ENCODE assay signal across 17 cellular contexts in genomic region chr5:25099538-25099937, GRCh38.
DNase-seq lines count a peak whose midpoint lies in the region; FAIRE-seq and TF ChIP-seq lines count a peak whose summit lies in the region.
"Had no signal": no experiment of that assay in that cellular context is flagged by ENCODE, and none has a peak within 500 bp of the region (broad histone marks: within the 10 kb centered on the region; RNA-seq: fewer than 3 reads in every experiment).

No MANE protein-coding gene starts in this region.

- DNase-seq in RCC 7860 (ENCODE audit: low spot score) (no peak), kidney (no peak), SIG-M5 (lab: John Stamatoyannopoulos, UW) (no peak), G401 (ENCODE audit: low spot score) (no peak), NCI-H1105 treated with DMSO at 0.1 percent for 48 hours (lab: John Stamatoyannopoulos, UW) (no peak)
- DNase-seq: Caco-2; CD4-positive, CD25-positive, alpha-beta regulatory T cell; CD8-positive, alpha-beta T cell; DMS153; DND-41; GF-D8; H9 had no signal

- in situ Hi-C loops in G401 (cut with HindIII; ENCODE audit: low sequenced_read_pairs) = no loop called here

- FAIRE-seq in RCC 7860 (lab: Jason Lieb, UNC) (peak; percentile 86), colon (lab: Jason Lieb, UNC) (peak; percentile 91), kidney (lab: Jason Lieb, UNC) (peak; percentile 98)
- FAIRE-seq: GM12891 had no signal

- intact Hi-C loops in kidney (cut with DNase I) = no loop called here

- no peaks in the 10 kb centered on the region for H3K4me1 ChIP-seq in kidney (ENCODE audit: control insufficient read depth in 1 of 2, insufficient read depth in 1 of 2, low read depth in 1 of 2, low read length in 2 of 2)
- H3K4me1 ChIP-seq: BLaER1, Caco-2 had no signal

- H3K27ac ChIP-seq in kidney (ENCODE audit: low read depth in 2 of 2, low read length in 2 of 2) = no peak overlapping the region
- H3K27ac ChIP-seq: BLaER1, C4-2B had no signal

- no peaks in the 10 kb centered on the region for H3K9me3 ChIP-seq in kidney (ENCODE audit: control insufficient read depth in 1 of 2, low read length in 2 of 2)
- H3K9me3 ChIP-seq: BLaER1, Caco-2 had no signal

- H3K36me3 ChIP-seq in kidney (ENCODE audit: control insufficient read depth in 1 of 2, insufficient read depth in 2 of 2, low read length in 2 of 2) = no peaks in the 10 kb centered on the region
- H3K36me3 ChIP-seq: BLaER1 had no signal

- no peak overlapping the region for H3K4me3 ChIP-seq in kidney (ENCODE audit: low read length in 2 of 2)
- H3K4me3 ChIP-seq: BLaER1, GM23338 had no signal

- no peak for TF ChIP-seq CTCF in kidney (IDR thresholded peaks at IDR 0.05; ENCODE audit: borderline replicate concordance, extremely low read depth, insufficient read depth)

- no peak overlapping the region for H3K9ac ChIP-seq in kidney (ENCODE audit: low read length in 2 of 2)
- H3K9ac ChIP-seq: BLaER1 had no signal
